In genomic region chr14:100012478-100012925, GRCh38 we compare ENCODE assay signal across 13 cellular contexts. TPM values are rescaled to one million over a fixed set of nuclear protein-coding genes. Genes with fewer than 3 reads are reported as not detected.
DNase-seq lines count a peak whose midpoint lies in the region; ATAC-seq and TF ChIP-seq lines count a peak whose summit lies in the region.
"Had no signal": no experiment of that assay in that cellular context is flagged by ENCODE, and none has a peak within 500 bp of the region (broad histone marks: within the 10 kb centered on the region; RNA-seq: fewer than 3 reads in every experiment).

No MANE protein-coding gene starts in this region.

- H3K9me3 ChIP-seq in WERI-Rb-1 (ENCODE audit: severe bottlenecking) = no peaks in the 10 kb centered on the region

- 0 out of 2 replicates have a peak, but pooled peaks cover 3% of the 10 kb centered on the region for H3K79me2 ChIP-seq in KMS-11 (ENCODE audit: insufficient read depth, low read depth)

- H3K4me3 ChIP-seq in AG09309 (ENCODE audit: control insufficient read depth, low read depth, low read length) (no peak overlapping the region), KMS-11 (IDR thresholded peaks at IDR 0.05; ENCODE audit: insufficient read depth, low read depth, low read length) (no peak overlapping the region), fibroblast of villous mesenchyme (ENCODE audit: low read depth, low read length) (no peak overlapping the region), WERI-Rb-1 (ENCODE audit: low read depth, low read length) (no peak overlapping the region)
- H3K4me3 ChIP-seq: SK-N-MC had no signal

- TF ChIP-seq CTCF in AG09309 (IDR thresholded peaks at IDR 0.05; ENCODE audit: control insufficient read depth, insufficient read depth, low read depth, low read length, missing control alignments) (no peak), KMS-11 (conservative IDR thresholded peaks at IDR 0.05; ENCODE audit: low read depth, low read length) (no peak), fibroblast of villous mesenchyme (IDR thresholded peaks at IDR 0.05; ENCODE audit: insufficient read depth, low read depth, low read length) (no peak), WERI-Rb-1 (IDR thresholded peaks at IDR 0.05; ENCODE audit: low read depth, low read length) (no peak)

- H3K27me3 ChIP-seq in KMS-11 (ENCODE audit: insufficient read depth, low read depth) = no peaks in the 10 kb centered on the region
- no peaks in the 10 kb centered on the region for H3K27me3 ChIP-seq in WERI-Rb-1 (ENCODE audit: insufficient read depth, low read depth, severe bottlenecking)

- H3K9ac ChIP-seq in KMS-11 = no peak overlapping the region

- H4K20me1 ChIP-seq in KMS-11 (ENCODE audit: insufficient read depth) = no peaks in the 10 kb centered on the region

- H3K4me1 ChIP-seq in KMS-11 (ENCODE audit: low read depth, poor library complexity, severe bottlenecking) = peaks cover 39% of the 10 kb centered on the region

- H2AFZ ChIP-seq in KMS-11 (ENCODE audit: low read depth) = no peak overlapping the region

- ATAC-seq in activated CD4-positive, CD25-positive, alpha-beta regulatory T cell treated with anti-CD3 and anti-CD28 coated beads, Interleukin-2, amount 50 U/mL, for 24 hours = no peak

- peak overlapping the region; percentile 47 for H3K27ac ChIP-seq in KMS-11
- no peak overlapping the region for H3K27ac ChIP-seq in WERI-Rb-1
- H3K27ac ChIP-seq: SK-N-MC had no signal

- H3K36me3 ChIP-seq in KMS-11 (ENCODE audit: insufficient read depth) (no peaks in the 10 kb centered on the region), WERI-Rb-1 (no peaks in the 10 kb centered on the region; the same call in 1 of the 2 replicates)

- H3K4me2 ChIP-seq in KMS-11 = peak overlapping the region; percentile 43

- peak; percentile 59 for DNase-seq in AG09309 (ENCODE audit: low read depth)
- peak; percentile 52 for DNase-seq in astrocyte of the hippocampus (ENCODE audit: low read depth, low spot score)
- peak; percentile 33 for DNase-seq in fibroblast of villous mesenchyme (ENCODE audit: low read depth)
- DNase-seq in WERI-Rb-1 = no peak
- no peak for DNase-seq in NCI-H1436 (lab: John Stamatoyannopoulos, UW)
- no peak for DNase-seq in NOMO-1 treated with DMSO at 0.1 percent for 48 hours (lab: John Stamatoyannopoulos, UW; ENCODE audit: unreplicated experiment)
- DNase-seq: immature natural killer cell, mesendoderm, NCI-H2171, nucleus accumbens had no signal

RNA-seq across cellular contexts. Expression of gene EVL, which starts 52.7 kb away (rescaled TPM):
- 5.2 and 9.7 TPM in 2 replicates for total RNA-seq in fibroblast of villous mesenchyme

Comparison
In these comparisons a context has a peak if more than half of its experiments do, and no peak if none do; other contexts are left out.
1. DNase-seq: peak in AG09309 (single experiment), astrocyte of the hippocampus (single experiment) and fibroblast of villous mesenchyme (single experiment); none in WERI-Rb-1 (single experiment), NCI-H1436 (single experiment) and NOMO-1 treated with DMSO at 0.1 percent for 48 hours (single experiment).